ENCODE assay signal across 1 cellular context in genomic region chr20:57211949-57212889, GRCh38.
TF ChIP-seq lines count a peak whose summit lies in the region.

No MANE protein-coding gene starts in this region.

TF ChIP-seq in HEK293, 187 proteins besides CTCF, POLR2A, EP300 and RAD21 (continued from another document and continues in another):
- TF ChIP-seq ZBTB6 (tag by site-specific recombination; IDR thresholded peaks at IDR 0.05) (no peak), ZFP37 (tag by site-specific recombination; IDR thresholded peaks at IDR 0.05) (no peak), SP7 (tag by site-specific recombination; IDR thresholded peaks at IDR 0.05) (peak; percentile 72; the same call in 1 of the 2 replicates), ZNF239 (tag by site-specific recombination; IDR thresholded peaks at IDR 0.05) (no peak), ZNF560 (tag by site-specific recombination; IDR thresholded peaks at IDR 0.05; ENCODE audit: borderline replicate concordance) (no peak), ZNF26 (tag by site-specific recombination; IDR thresholded peaks at IDR 0.05) (no peak), ZNF704 (tag by site-specific recombination; IDR thresholded peaks at IDR 0.05) (no peak), GLIS2 (tag by site-specific recombination; IDR thresholded peaks at IDR 0.05) (peak; percentile 74), ZSCAN23 (tag by site-specific recombination; IDR thresholded peaks at IDR 0.05) (no peak), SP2 (tag by site-specific recombination; IDR thresholded peaks at IDR 0.05) (no peak), TSHZ1 (tag by site-specific recombination; IDR thresholded peaks at IDR 0.05; ENCODE audit: borderline replicate concordance) (no peak), ZNF692 (tag by site-specific recombination; IDR thresholded peaks at IDR 0.05) (peak; percentile 75), ZNF391 (tag by site-specific recombination; IDR thresholded peaks at IDR 0.05; ENCODE audit: borderline replicate concordance, low read depth) (no peak), PRDM1 (tag by site-specific recombination; IDR thresholded peaks at IDR 0.05) (no peak), OSR2 (tag by site-specific recombination; IDR thresholded peaks at IDR 0.05) (peak; percentile 81), HOXA7 (CRISPR knock-in tag; IDR thresholded peaks at IDR 0.05; ENCODE audit: borderline replicate concordance) (no peak), ZNF211 (tag by site-specific recombination; IDR thresholded peaks at IDR 0.05; ENCODE audit: low read depth) (no peak), HOXC10 (CRISPR knock-in tag; IDR thresholded peaks at IDR 0.05) (no peak), ZEB2 (tag by site-specific recombination; IDR thresholded peaks at IDR 0.05) (peak; percentile 67; the same call in 1 of the 2 replicates), ZFP3 (tag by site-specific recombination; IDR thresholded peaks at IDR 0.05; ENCODE audit: low read depth) (no peak), ZNF16 (tag by site-specific recombination; IDR thresholded peaks at IDR 0.05; ENCODE audit: low read depth) (no peak), ZNF280D (tag by site-specific recombination; IDR thresholded peaks at IDR 0.05) (no peak), ZNF366 (tag by site-specific recombination; conservative IDR thresholded peaks at IDR 0.05) (peak; percentile 49), ATF2 (tag by site-specific recombination; IDR thresholded peaks at IDR 0.05; ENCODE audit: low read depth) (peak; percentile 79), ZFP69B (tag by site-specific recombination; IDR thresholded peaks at IDR 0.05) (peak; percentile 66), KLF1 (tag by site-specific recombination; IDR thresholded peaks at IDR 0.05) (no peak), GLIS1 (tag by site-specific recombination; IDR thresholded peaks at IDR 0.05) (peak; percentile 70), ZNF549 (tag by site-specific recombination; IDR thresholded peaks at IDR 0.05) (no peak), ZBTB21 (tag by site-specific recombination; IDR thresholded peaks at IDR 0.05) (peak; percentile 82), ZNF610 (tag by site-specific recombination; IDR thresholded peaks at IDR 0.05; ENCODE audit: borderline replicate concordance) (no peak), ZNF24 (tag by site-specific recombination; IDR thresholded peaks at IDR 0.05) (no peak), REST (tag by site-specific recombination; IDR thresholded peaks at IDR 0.05) (no peak), ZNF169 (tag by site-specific recombination; IDR thresholded peaks at IDR 0.05) (no peak), ZNF10 (tag by site-specific recombination; IDR thresholded peaks at IDR 0.05) (no peak), ZFHX2 (tag by site-specific recombination; conservative IDR thresholded peaks at IDR 0.05) (no peak), ZNF48 (tag by site-specific recombination; IDR thresholded peaks at IDR 0.05) (no peak), HIC1 (tag by site-specific recombination; IDR thresholded peaks at IDR 0.05) (peak; percentile 76), KLF9 (tag by site-specific recombination; IDR thresholded peaks at IDR 0.05; ENCODE audit: low read depth) (no peak), ZBTB26 (tag by site-specific recombination; optimal IDR thresholded peaks at IDR 0.05) (peak; percentile 37), ZNF223 (tag by site-specific recombination; IDR thresholded peaks at IDR 0.05) (peak; percentile 56; the same call in 1 of the 2 replicates), ZNF777 (tag by site-specific recombination; IDR thresholded peaks at IDR 0.05; ENCODE audit: borderline replicate concordance) (no peak), BCL11A (tag by site-specific recombination; IDR thresholded peaks at IDR 0.05; ENCODE audit: low read depth) (no peak)
